In the genomic region with DNA sequence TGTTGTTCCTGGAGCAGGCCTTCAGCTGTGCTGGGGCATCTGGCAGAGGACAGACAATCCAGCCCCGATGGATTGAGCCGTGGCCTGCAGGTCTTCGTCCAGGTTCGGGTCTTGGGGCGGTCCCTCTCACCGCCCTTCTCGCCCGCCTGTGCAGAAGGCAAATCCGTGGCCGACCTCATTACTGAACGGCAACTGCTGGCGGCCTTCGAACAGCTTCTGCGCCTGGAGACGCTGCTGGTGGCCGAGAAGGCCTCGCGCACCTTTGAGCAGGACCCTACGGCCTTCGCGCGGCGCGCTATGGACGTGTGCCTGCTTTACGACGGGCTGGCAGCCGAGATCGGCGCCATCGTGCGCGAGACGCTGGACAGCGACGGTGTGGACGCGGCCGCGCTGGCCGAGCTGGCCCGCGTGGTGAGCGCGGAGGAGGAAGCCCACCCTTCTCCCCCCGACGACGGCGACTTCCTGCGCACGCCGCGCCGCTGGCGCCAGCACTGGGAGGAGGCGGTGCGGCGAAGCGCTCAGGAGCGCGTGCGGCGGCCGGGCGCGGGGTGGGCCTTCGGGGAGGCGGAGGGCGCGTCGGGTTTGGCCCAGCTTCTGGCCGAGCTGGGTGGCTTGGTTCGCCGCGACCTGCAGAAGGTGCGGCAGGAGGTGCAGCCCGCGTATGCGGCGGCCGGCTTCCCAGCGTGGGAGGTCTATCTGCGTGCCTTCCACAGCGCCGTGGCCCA, we compare ENCODE assay signal across 21 cellular contexts. TPM values are rescaled to one million over a fixed set of nuclear protein-coding genes. Genes with fewer than 3 reads are reported as not detected.
DNase-seq lines count a peak whose midpoint lies in the region; ATAC-seq, FAIRE-seq and TF ChIP-seq lines count a peak whose summit lies in the region.
"Had no signal": no experiment of that assay in that cellular context is flagged by ENCODE, and none has a peak within 500 bp of the region (broad histone marks: within the 10 kb centered on the region; RNA-seq: fewer than 3 reads in every experiment).

No MANE protein-coding gene starts in this region.

- CTCF ChIA-PET in endothelial cell of umbilical vein (lab: Charles Lee), result interaction anchor here (1.6 to 7.9 kb wide), 3 partner anchors 22 to 189 kb away, joined by 3 to 257 read pairs (median 219); partner anchors contain the start of gene TNFAIP2

- intact Hi-C loops in right cardiac atrium (cut with DNase I) (loop anchor here in 2 of 4 donors (10.0 kb wide), 2 partner anchors 83 to 193 kb away; no protein-coding TSS in a partner anchor), Right ventricle myocardium inferior (cut with DNase I) (no loop called here), endothelial cell of umbilical vein (cut with micrococcal nuclease) (loop anchor here (5.0 kb wide), 1 partner anchor 285 kb away; the partner anchor contains the start of gene MARK3), lower lobe of right lung (cut with DNase I) (loop anchor here (10.0 kb wide), 1 partner anchor 193 kb away; no protein-coding TSS in a partner anchor)

- WGBS in right cardiac atrium, result 23% methylated on average over 85 of the region's 85 CpGs

- H3K9me3 ChIP-seq in right cardiac atrium (ENCODE audit: control insufficient read depth, low read length) (no peaks in the 10 kb centered on the region), endothelial cell of umbilical vein (replicated peaks; ENCODE audit: control insufficient read depth, insufficient read depth, low read length) (no peaks in the 10 kb centered on the region), lower lobe of right lung (no peaks in the 10 kb centered on the region)
- H3K9me3 ChIP-seq: A549, MG63, SJCRH30 had no signal

- DNase-seq in right cardiac atrium (peak in 2 of 3 donors; percentile 64 to 67), Right ventricle myocardium inferior (ENCODE audit: missing footprints) (no peak), endothelial cell of umbilical vein (ENCODE audit: low read depth, low spot score) (no peak), lower lobe of right lung (no peak), NOMO-1 (lab: John Stamatoyannopoulos, UW; ENCODE audit: unreplicated experiment in 2 of 2) (no peak), NCI-H1092 treated with DMSO at 0.1 percent for 48 hours (lab: John Stamatoyannopoulos, UW) (no peak)
- no peak for DNase-seq in stimulated activated CD4-positive, alpha-beta T cell treated with anti-CD3 and anti-CD28 coated beads, Interleukin-12 subunit alpha, Interleukin-12 subunit beta, amount 100 ng/mL, for 4 hours
- DNase-seq: KG1, MG63, NCI-H1105, NCI-H1694 treated with DMSO at 0.1 percent for 48 hours, NCI-H2171, NCI-H82, SJCRH30 had no signal

- H3K36me3 ChIP-seq in endothelial cell of umbilical vein (ENCODE audit: control insufficient read depth in 2 of 2, extremely low read depth in 1 of 2, insufficient read depth in 2 of 2, low read length in 2 of 2), result no peaks in the 10 kb centered on the region
- no peaks in the 10 kb centered on the region for H3K36me3 ChIP-seq in lower lobe of right lung
- H3K36me3 ChIP-seq: MG63, SJCRH30 had no signal

- POLR2A ChIA-PET in endothelial cell of umbilical vein (lab: Charles Lee), result no interaction called here

- no TSS peak for BruUV-seq in endothelial cell of umbilical vein (replicated peaks; lab: Mats Ljungman, UMichigan)

- TF ChIP-seq CTCF in endothelial cell of umbilical vein (IDR thresholded peaks at IDR 0.05; ENCODE audit: extremely low read depth in 1 of 2, insufficient read depth in 1 of 2, low read depth in 1 of 2, low read length in 2 of 2), result no peak
- TF ChIP-seq CTCF in lower lobe of right lung (IDR thresholded peaks at IDR 0.05), result no peak

- H3K4me3 ChIP-seq in right cardiac atrium (ENCODE audit: low read length) (no peak overlapping the region), endothelial cell of umbilical vein (replicated peaks in 1 of 3; ENCODE audit: insufficient read depth in 1 of 3, low read depth in 1 of 3, low read length in 3 of 3) (no peak overlapping the region), lower lobe of right lung (peak overlapping the region; percentile 8)
- H3K4me3 ChIP-seq: A549, GM12878, MG63, SJCRH30 had no signal

- H3K4me2 ChIP-seq in endothelial cell of umbilical vein (ENCODE audit: insufficient read depth, low read length), result no peak overlapping the region

- H3K4me1 ChIP-seq in right cardiac atrium (ENCODE audit: control insufficient read depth, insufficient read depth, low read length) (no peaks in the 10 kb centered on the region), endothelial cell of umbilical vein (ENCODE audit: control insufficient read depth, extremely low read depth, insufficient read depth, low read length) (no peaks in the 10 kb centered on the region), lower lobe of right lung (peaks cover 30% of the 10 kb centered on the region)

- H3K9me1 ChIP-seq in endothelial cell of umbilical vein (replicated peaks; ENCODE audit: control insufficient read depth, extremely low read depth, insufficient read depth, low read length), result no peaks in the 10 kb centered on the region

- no peak overlapping the region for H3K9ac ChIP-seq in endothelial cell of umbilical vein (replicated peaks; ENCODE audit: extremely low read depth, insufficient read depth, low read length)

- no peak for TF ChIP-seq POLR2A in endothelial cell of umbilical vein (IDR thresholded peaks at IDR 0.05; ENCODE audit: low read depth, low read length)

- H4K20me1 ChIP-seq in endothelial cell of umbilical vein (replicated peaks; ENCODE audit: control insufficient read depth, extremely low read depth, insufficient read depth, low read length), result no peaks in the 10 kb centered on the region

- no peak for FAIRE-seq in endothelial cell of umbilical vein (lab: Jason Lieb, UNC)
- FAIRE-seq: A549, GM12878 had no signal

- dilution Hi-C loops in endothelial cell of umbilical vein (cut with MboI; ENCODE audit: extremely low pct_ligation_motif_present, low sequenced_read_pairs), result no loop called here

- ATAC-seq in right cardiac atrium (no peak), Right ventricle myocardium inferior (no peak), lower lobe of right lung (no peak), HG03095 (IDR thresholded peaks at IDR 0.05; ENCODE audit: unreplicated experiment) (no peak)
- ATAC-seq: A549, GM12878 had no signal

- H3K27me3 ChIP-seq in right cardiac atrium (ENCODE audit: control insufficient read depth, insufficient read depth) (no peaks in the 10 kb centered on the region), endothelial cell of umbilical vein (ENCODE audit: control insufficient read depth in 2 of 2, insufficient read depth in 2 of 2, low read length in 2 of 2) (peaks cover 28 to 29% of the 10 kb centered on the region in 2 experiments), lower lobe of right lung (ENCODE audit: low read depth) (peaks cover 55% of the 10 kb centered on the region)
- H3K27me3 ChIP-seq: MG63 had no signal

- no peaks in the 10 kb centered on the region for H3K79me2 ChIP-seq in endothelial cell of umbilical vein (ENCODE audit: control insufficient read depth, insufficient read depth, low read length)

- no peak overlapping the region for H3K27ac ChIP-seq in right cardiac atrium (ENCODE audit: low read length)
- no peak overlapping the region for H3K27ac ChIP-seq in endothelial cell of umbilical vein (ENCODE audit: insufficient read depth, low read depth, low read length)
- no peak overlapping the region for H3K27ac ChIP-seq in lower lobe of right lung
- H3K27ac ChIP-seq: SJCRH30 had no signal

- H2AFZ ChIP-seq in endothelial cell of umbilical vein (ENCODE audit: low read depth, low read length), result no peak overlapping the region

RNA-seq across cellular contexts. Expression of gene EXOC3L4, which starts 7.6 kb away (rescaled TPM):
- 1 to 10 TPM in 3 of 4 donors, under 1 TPM in 1; 0.63 to 2.5 (median 1.1) TPM for total RNA-seq in right cardiac atrium
- polyA plus RNA-seq in right cardiac atrium, result 1.4 TPM
- 1.2 TPM for total RNA-seq in Right ventricle myocardium inferior
- not detected in 2 replicates for total RNA-seq in endothelial cell of umbilical vein
- polyA plus RNA-seq in endothelial cell of umbilical vein, result not detected in 2 replicates
- polyA plus RNA-seq in endothelial cell of umbilical vein (2011; cell fraction: cytosol; rRNA removed), result not detected in 2 replicates
- not detected in 2 replicates for polyA plus RNA-seq in endothelial cell of umbilical vein (2011; cell fraction: nucleus; rRNA removed)
- not detected in 2 replicates for polyA plus RNA-seq in endothelial cell of umbilical vein (2012)
- not detected in 2 replicates for polyA minus RNA-seq in endothelial cell of umbilical vein
- polyA minus RNA-seq in endothelial cell of umbilical vein (2011; cell fraction: cytosol; rRNA and poly(A)+ RNA removed), result not detected
- polyA minus RNA-seq in endothelial cell of umbilical vein (2011; cell fraction: nucleus; rRNA and poly(A)+ RNA removed), result not detected in 2 replicates
- total RNA-seq in lower lobe of right lung, result 3.6 TPM
- total RNA-seq: GM12878, OCI-LY7, RPMI7951, SJCRH30 had no signal
- polyA plus RNA-seq: GM12878 had no signal

RNA-seq across cellular contexts. Expression of gene LBHD2, which starts 18.1 kb away (rescaled TPM):
- total RNA-seq in right cardiac atrium (not detected), Right ventricle myocardium inferior (not detected), endothelial cell of umbilical vein (not detected in 2 replicates), lower lobe of right lung (not detected)
- polyA plus RNA-seq in right cardiac atrium (not detected), endothelial cell of umbilical vein (not detected in 2 replicates)
- not detected in 2 replicates for polyA plus RNA-seq in endothelial cell of umbilical vein (2011; cell fraction: cytosol; rRNA removed)
- polyA plus RNA-seq in endothelial cell of umbilical vein (2011; cell fraction: nucleus; rRNA removed), result not detected in 2 replicates
- polyA plus RNA-seq in endothelial cell of umbilical vein (2012), result not detected in 2 replicates
- polyA minus RNA-seq in endothelial cell of umbilical vein, result not detected in 2 replicates
- polyA minus RNA-seq in endothelial cell of umbilical vein (2011; cell fraction: cytosol; rRNA and poly(A)+ RNA removed), result not detected
- not detected in 2 replicates for polyA minus RNA-seq in endothelial cell of umbilical vein (2011; cell fraction: nucleus; rRNA and poly(A)+ RNA removed)
- total RNA-seq: G401, GM12878, NCI-H460, OCI-LY7, RPMI7951, SJCRH30 had no signal
- polyA plus RNA-seq: A549, GM12878 had no signal

RNA-seq across cellular contexts. Expression of gene TNFAIP2, which starts 21.1 kb away (rescaled TPM):
- 10 to 100 TPM; 41.5 to 51.3 (median 49.4) TPM for total RNA-seq in right cardiac atrium
- polyA plus RNA-seq in right cardiac atrium, result 46.7 TPM
- 56.5 TPM for total RNA-seq in Right ventricle myocardium inferior
- 31.6 and 37.5 TPM in 2 replicates for total RNA-seq in endothelial cell of umbilical vein
- 42.7 and 48.5 TPM in 2 replicates for polyA plus RNA-seq in endothelial cell of umbilical vein
- 17.1 and 22.4 TPM in 2 replicates for polyA plus RNA-seq in endothelial cell of umbilical vein (2011; cell fraction: cytosol; rRNA removed)
- 137 and 182 TPM in 2 replicates for polyA plus RNA-seq in endothelial cell of umbilical vein (2011; cell fraction: nucleus; rRNA removed)
- 28.3 and 36.7 TPM in 2 replicates for polyA plus RNA-seq in endothelial cell of umbilical vein (2012)
- polyA minus RNA-seq in endothelial cell of umbilical vein, result 24.5 and 32.4 TPM in 2 replicates
- 136 TPM for polyA minus RNA-seq in endothelial cell of umbilical vein (2011; cell fraction: cytosol; rRNA and poly(A)+ RNA removed)
- polyA minus RNA-seq in endothelial cell of umbilical vein (2011; cell fraction: nucleus; rRNA and poly(A)+ RNA removed), result 13.7 and 21.2 TPM in 2 replicates
- total RNA-seq in lower lobe of right lung, result 254 TPM
- total RNA-seq: OCI-LY7 had no signal

RNA-seq across cellular contexts. Expression of gene CDC42BPB, which starts 44.8 kb away (rescaled TPM):
- total RNA-seq in right cardiac atrium (10 to 100 TPM; 67.0 to 82.5 (median 69.8) TPM), Right ventricle myocardium inferior (68.9 TPM), endothelial cell of umbilical vein (131 and 136 TPM in 2 replicates), lower lobe of right lung (114 TPM)
- polyA plus RNA-seq in right cardiac atrium (42.5 TPM), endothelial cell of umbilical vein (82.6 and 93.7 TPM in 2 replicates)
- polyA plus RNA-seq in endothelial cell of umbilical vein (2011; cell fraction: cytosol; rRNA removed), result 91.3 and 93.3 TPM in 2 replicates
- 301 and 323 TPM in 2 replicates for polyA plus RNA-seq in endothelial cell of umbilical vein (2011; cell fraction: nucleus; rRNA removed)
- 81.5 and 92.0 TPM in 2 replicates for polyA plus RNA-seq in endothelial cell of umbilical vein (2012)
- 217 and 238 TPM in 2 replicates for polyA minus RNA-seq in endothelial cell of umbilical vein
- 43.9 TPM for polyA minus RNA-seq in endothelial cell of umbilical vein (2011; cell fraction: cytosol; rRNA and poly(A)+ RNA removed)
- 147 and 209 TPM in 2 replicates for polyA minus RNA-seq in endothelial cell of umbilical vein (2011; cell fraction: nucleus; rRNA and poly(A)+ RNA removed)

Comparison
In these comparisons a context has a peak if more than half of its experiments do, and no peak if none do; other contexts are left out.
1. DNase-seq: peak in right cardiac atrium (2 of 3); none in Right ventricle myocardium inferior (single experiment), endothelial cell of umbilical vein (single experiment), lower lobe of right lung (single experiment), stimulated activated CD4-positive, alpha-beta T cell treated with anti-CD3 and anti-CD28 coated beads, Interleukin-12 subunit alpha, Interleukin-12 subunit beta, amount 100 ng/mL, for 4 hours (single experiment), NOMO-1 (0 of 2) and NCI-H1092 treated with DMSO at 0.1 percent for 48 hours (single experiment).